ENCODE assay signal across 10 cellular contexts in genomic region chr9:137190315-137190853, GRCh38. TPM values are rescaled to one million over a fixed set of nuclear protein-coding genes. Genes with fewer than 3 reads are reported as not detected.
DNase-seq lines count a peak whose midpoint lies in the region; ATAC-seq and TF ChIP-seq lines count a peak whose summit lies in the region.
"Had no signal": no experiment of that assay in that cellular context is flagged by ENCODE, and none has a peak within 500 bp of the region (broad histone marks: within the 10 kb centered on the region; RNA-seq: fewer than 3 reads in every experiment).

No MANE protein-coding gene starts in this region.

- H3K9me2 ChIP-seq in neural cell (ENCODE audit: insufficient read depth, low read length), result no peaks in the 10 kb centered on the region

- H4K20me1 ChIP-seq in neural cell (ENCODE audit: insufficient read depth), result no peaks in the 10 kb centered on the region

- no peak for TF ChIP-seq RAD21 in neural cell (conservative IDR thresholded peaks at IDR 0.05)

- H3K4me1 ChIP-seq in CD4-positive, alpha-beta memory T cell (ENCODE audit: insufficient read depth, low read length), result peaks cover 41% of the 10 kb centered on the region

- H3K36me3 ChIP-seq in CD4-positive, alpha-beta memory T cell (ENCODE audit: insufficient read depth, low read length), result peaks cover 12% of the 10 kb centered on the region
- H3K36me3 ChIP-seq in neural cell (ENCODE audit: insufficient read depth, low read length), result no peaks in the 10 kb centered on the region

- no peaks in the 10 kb centered on the region for H3F3A ChIP-seq in neural cell (ENCODE audit: insufficient read depth, low read length, poor library complexity, severe bottlenecking)

- no peaks in the 10 kb centered on the region for H3K27me3 Mint-ChIP-seq in CD4-positive, alpha-beta memory T cell

- H3K9ac ChIP-seq in neural cell (ENCODE audit: low read length), result no peak overlapping the region

- intact Hi-C loops in CD4-positive, alpha-beta memory T cell (cut with micrococcal nuclease), result no loop called here

- no peak for TF ChIP-seq EP300 in neural cell (conservative IDR thresholded peaks at IDR 0.05; ENCODE audit: poor library complexity, severe bottlenecking)

- peaks cover 14% of the 10 kb centered on the region for H3K79me2 ChIP-seq in neural cell (replicated peaks; ENCODE audit: insufficient read depth, low read length)

- peak overlapping the region in 6 of 8 donors; percentile 33 to 93 (median 58) for H3K4me3 Mint-ChIP-seq in CD4-positive, alpha-beta memory T cell

- no peak for DNase-seq in CD4-positive, alpha-beta memory T cell
- DNase-seq in LoVo (ENCODE audit: low spot score), result peak; percentile 16
- no peak for DNase-seq in caudate nucleus (lab: John Stamatoyannopoulos, UW)
- no peak for DNase-seq in HuH-7 (ENCODE audit: low spot score)
- DNase-seq in ecto neural progenitor cell (ENCODE audit: low spot score), result no peak
- no peak for DNase-seq in midbrain (lab: John Stamatoyannopoulos, UW)
- DNase-seq: activated CD4-positive, alpha-beta T cell treated with anti-CD3 and anti-CD28 coated beads for 1 hour; NCI-H1092 had no signal

- H3K9me3 Mint-ChIP-seq in CD4-positive, alpha-beta memory T cell, result peaks cover 0 to 3% (median 0%) of the 10 kb centered on the region in 8 donors

- no peaks in the 10 kb centered on the region for H3K27me3 ChIP-seq in CD4-positive, alpha-beta memory T cell (ENCODE audit: insufficient read depth, low read length)
- H3K27me3 ChIP-seq in neural cell (ENCODE audit: insufficient read depth, low read depth, low read length), result no peaks in the 10 kb centered on the region

- CTCF ChIA-PET in CD4-positive, alpha-beta memory T cell (lab: Charles Lee; ENCODE audit: partially characterized antibody), result interaction anchor here (1.0 to 2.0 kb wide), 3 partner anchors 7 to 94 kb away, joined by 3 to 7 read pairs (median 4); no protein-coding TSS in a partner anchor

- H3K27ac ChIP-seq in CD4-positive, alpha-beta memory T cell (ENCODE audit: low read depth, low read length), result peak overlapping the region; percentile 96
- H3K27ac ChIP-seq in caudate nucleus (ENCODE audit: low read depth, low read length), result peak overlapping the region; percentile 100
- no peak overlapping the region for H3K27ac ChIP-seq in neural cell (ENCODE audit: low read length)

- no peak for ATAC-seq in GM21360 (IDR thresholded peaks at IDR 0.05; ENCODE audit: unreplicated experiment)

- no peaks in the 10 kb centered on the region for H3K9me3 ChIP-seq in CD4-positive, alpha-beta memory T cell (ENCODE audit: control insufficient read depth in 1 of 2, low read length in 2 of 2)
- H3K9me3 ChIP-seq in neural cell (ENCODE audit: low read length), result no peaks in the 10 kb centered on the region

- peaks cover 0 to 16% of the 10 kb centered on the region in 2 donors for H3K36me3 Mint-ChIP-seq in CD4-positive, alpha-beta memory T cell

- TF ChIP-seq CTCF in neural cell (IDR thresholded peaks at IDR 0.05; ENCODE audit: poor library complexity, severe bottlenecking), result no peak

- no peak overlapping the region for H2AFZ ChIP-seq in neural cell (ENCODE audit: low read depth, low read length)

- POLR2A ChIA-PET in CD4-positive, alpha-beta memory T cell (lab: Charles Lee; ENCODE audit: partially characterized antibody), result interaction anchor here (2.5 to 8.9 kb wide), 6 partner anchors 12 to 104 kb away, joined by 11 to 169 read pairs (median 20); partner anchors contain the start of genes MAN1B1, NDOR1, RNF208 and TMEM203

- peaks cover 16 to 49% (median 31%) of the 10 kb centered on the region in 4 donors for H3K4me1 Mint-ChIP-seq in CD4-positive, alpha-beta memory T cell

- no peak overlapping the region for H3K4me3 ChIP-seq in CD4-positive, alpha-beta memory T cell (ENCODE audit: low read length in 2 of 2)
- H3K4me3 ChIP-seq in neural cell (ENCODE audit: low read length), result peak overlapping the region; percentile 98

- peak overlapping the region in 5 of 7 donors; percentile 73 to 91 (median 81) for H3K27ac Mint-ChIP-seq in CD4-positive, alpha-beta memory T cell

- no peak overlapping the region for H3K4me2 ChIP-seq in neural cell (ENCODE audit: low read length)

TF ChIP-seq in neural cell, 6 proteins besides CTCF, POLR2A, EP300 and RAD21:
- TF ChIP-seq REST (IDR thresholded peaks at IDR 0.05; ENCODE audit: borderline replicate concordance), result no peak
- TF ChIP-seq MXI1 (conservative IDR thresholded peaks at IDR 0.05; ENCODE audit: poor library complexity, severe bottlenecking), result no peak
- no peak for TF ChIP-seq SMC3 (conservative IDR thresholded peaks at IDR 0.05; ENCODE audit: poor library complexity)
- TF ChIP-seq TAF1 (IDR thresholded peaks at IDR 0.05; ENCODE audit: low read depth), result no peak
- no peak for TF ChIP-seq EZH2 (IDR thresholded peaks at IDR 0.05; ENCODE audit: borderline replicate concordance, insufficient read depth, low read length, poor library complexity, severe bottlenecking)
- no peak for TF ChIP-seq POLR2AphosphoS5 (IDR thresholded peaks at IDR 0.05)

RNA-seq across cellular contexts. Expression of gene SSNA1, which starts 1.9 kb away (rescaled TPM):
- total RNA-seq in CD4-positive, alpha-beta memory T cell, result 10 to 100 TPM; 48.6 to 49.5 TPM
- polyA plus RNA-seq in CD4-positive, alpha-beta memory T cell, result 100 to 1,000 TPM; 117 to 161 TPM
- 170 and 195 TPM in 2 replicates for polyA plus RNA-seq in neural cell
- 51.7 and 63.3 TPM in 2 replicates for polyA minus RNA-seq in neural cell

RNA-seq across cellular contexts. Expression of gene ANAPC2, which starts 2.0 kb away (rescaled TPM):
- 100 to 1,000 TPM; 116 to 125 TPM for total RNA-seq in CD4-positive, alpha-beta memory T cell
- polyA plus RNA-seq in CD4-positive, alpha-beta memory T cell, result 1 to 10 TPM; 3.2 to 5.7 TPM
- 38.1 and 47.2 TPM in 2 replicates for polyA plus RNA-seq in neural cell
- 30.6 and 42.4 TPM in 2 replicates for polyA minus RNA-seq in neural cell

RNA-seq across cellular contexts. Expression of gene TPRN, which starts 10.2 kb away (rescaled TPM):
- 1 to 10 TPM; 8.5 to 8.6 TPM for total RNA-seq in CD4-positive, alpha-beta memory T cell
- polyA plus RNA-seq in CD4-positive, alpha-beta memory T cell, result under 1 TPM; 0.27 to 0.45 TPM
- 8.1 TPM in 2 replicates for polyA plus RNA-seq in neural cell
- 10.3 and 10.7 TPM in 2 replicates for polyA minus RNA-seq in neural cell

RNA-seq across cellular contexts. Expression of gene TMEM203, which starts 15.1 kb away (rescaled TPM):
- 10 to 100 TPM; 39.5 to 42.9 TPM for total RNA-seq in CD4-positive, alpha-beta memory T cell
- polyA plus RNA-seq in CD4-positive, alpha-beta memory T cell, result 100 to 1,000 TPM; 129 to 170 TPM
- 61.1 and 66.7 TPM in 2 replicates for polyA plus RNA-seq in neural cell
- polyA minus RNA-seq in neural cell, result 42.3 and 53.3 TPM in 2 replicates

RNA-seq across cellular contexts. Expression of gene NDOR1, which starts 15.1 kb away (rescaled TPM):
- total RNA-seq in CD4-positive, alpha-beta memory T cell, result 10 to 100 TPM; 36.7 to 37.1 TPM
- 1 to 10 TPM; 4.6 to 9.5 TPM for polyA plus RNA-seq in CD4-positive, alpha-beta memory T cell
- polyA plus RNA-seq in neural cell, result 8.8 and 18.2 TPM in 2 replicates
- 8.0 and 8.8 TPM in 2 replicates for polyA minus RNA-seq in neural cell
